ENCODE assay signal across 9 cellular contexts in the genomic region with DNA sequence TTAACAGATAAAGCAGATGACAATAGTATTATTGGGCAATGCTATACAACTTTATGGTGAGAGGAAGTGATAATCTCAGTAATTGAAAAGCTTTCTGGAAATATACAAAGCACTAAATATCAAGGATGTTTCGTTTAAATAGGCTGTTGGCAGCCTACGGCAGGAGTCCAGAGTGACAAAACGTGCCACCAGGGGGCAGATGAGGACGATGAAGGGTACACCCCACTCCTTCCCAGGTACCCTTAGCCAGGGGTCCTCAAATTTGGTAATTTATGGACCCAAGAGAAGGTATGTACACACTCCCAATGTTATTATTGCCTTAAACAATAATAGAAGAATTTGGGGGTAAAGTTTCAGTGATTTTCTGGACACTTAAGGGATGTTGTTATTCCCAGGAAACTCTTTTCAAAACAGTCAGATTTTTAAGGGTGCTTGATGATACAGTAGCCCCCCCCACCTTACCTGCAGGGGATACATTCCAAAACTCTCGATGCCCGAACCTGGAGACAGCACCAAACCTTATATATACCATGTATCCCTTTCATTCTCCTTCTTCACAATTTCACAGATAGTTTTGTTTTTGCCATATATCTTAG. TPM values are rescaled to one million over a fixed set of nuclear protein-coding genes. Genes with fewer than 3 reads are reported as not detected.
DNase-seq lines count a peak whose midpoint lies in the region; ATAC-seq and TF ChIP-seq lines count a peak whose summit lies in the region.
"Had no signal": no experiment of that assay in that cellular context is flagged by ENCODE, and none has a peak within 500 bp of the region (broad histone marks: within the 10 kb centered on the region; RNA-seq: fewer than 3 reads in every experiment).

No MANE protein-coding gene starts in this region.

- H3K27me3 ChIP-seq in neuronal stem cell (ENCODE audit: control insufficient read depth in 3 of 3, insufficient read depth in 3 of 3, low read depth in 1 of 3, low read length in 3 of 3): no peaks in the 10 kb centered on the region

- H3K4ac ChIP-seq in neuronal stem cell (ENCODE audit: low read length): no peak overlapping the region

- H3K23ac ChIP-seq in neuronal stem cell (ENCODE audit: low read depth, low read length, poor library complexity): no peak overlapping the region

- H3K36me3 Mint-ChIP-seq in activated T-helper 1 cell treated with anti-CD3 and anti-CD28 coated beads, Interleukin-12 subunit alpha, Interleukin-12 subunit beta, Interleukin-2, Interleukin-4 antibody, amounts not matched to agents 30 ng/mL and 10 ng/mL and 1 ng/mL, durations not matched to agents 14 hours and 24 hours and 36 hours (ENCODE audit: low read depth): no peaks in the 10 kb centered on the region

- H2BK12ac ChIP-seq in neuronal stem cell (ENCODE audit: low read length): no peak overlapping the region

- no peak overlapping the region for H2BK5ac ChIP-seq in neuronal stem cell (ENCODE audit: low read length)

- H2BK15ac ChIP-seq in neuronal stem cell (ENCODE audit: low read length): no peak overlapping the region

- peaks cover 5% of the 10 kb centered on the region for H3K27me3 Mint-ChIP-seq in activated T-helper 1 cell treated with anti-CD3 and anti-CD28 coated beads, Interleukin-12 subunit alpha, Interleukin-12 subunit beta, Interleukin-2, Interleukin-4 antibody, amounts not matched to agents 30 ng/mL and 10 ng/mL and 1 ng/mL, durations not matched to agents 14 hours and 24 hours and 36 hours (ENCODE audit: insufficient read depth)

- no peaks in the 10 kb centered on the region for H3K36me3 ChIP-seq in neuronal stem cell (replicated peaks in 1 of 2; ENCODE audit: control insufficient read depth in 2 of 2, insufficient read depth in 2 of 2, low read length in 2 of 2)

- H3K4me2 ChIP-seq in neuronal stem cell (ENCODE audit: insufficient read depth, low read length, poor library complexity, severe bottlenecking): no peak overlapping the region

- no peak overlapping the region for H3K27ac Mint-ChIP-seq in activated T-helper 1 cell treated with anti-CD3 and anti-CD28 coated beads, Interleukin-12 subunit alpha, Interleukin-12 subunit beta, Interleukin-2, Interleukin-4 antibody, amounts not matched to agents 30 ng/mL and 10 ng/mL and 1 ng/mL, durations not matched to agents 14 hours and 24 hours and 36 hours

- no peak overlapping the region for H3K18ac ChIP-seq in neuronal stem cell (ENCODE audit: low read length)

- no peaks in the 10 kb centered on the region for H3K9me3 Mint-ChIP-seq in activated T-helper 1 cell treated with anti-CD3 and anti-CD28 coated beads, Interleukin-12 subunit alpha, Interleukin-12 subunit beta, Interleukin-2, Interleukin-4 antibody, amounts not matched to agents 30 ng/mL and 10 ng/mL and 1 ng/mL, durations not matched to agents 14 hours and 24 hours and 36 hours

- no peak overlapping the region for H3K4me3 ChIP-seq in coronary artery
- H3K4me3 ChIP-seq in neuronal stem cell (ENCODE audit: low read length in 2 of 2): no peak overlapping the region

- H3K9ac ChIP-seq in neuronal stem cell (ENCODE audit: low read depth, low read length, poor library complexity): no peak overlapping the region

- peak; percentile 4 for DNase-seq in NCI-H2171 treated with DMSO at 0.1 percent for 48 hours (lab: John Stamatoyannopoulos, UW)
- no peak for DNase-seq in NCI-H2171 (lab: John Stamatoyannopoulos, UW)
- DNase-seq in NCI-H1092 (lab: John Stamatoyannopoulos, UW): peak; percentile 4
- DNase-seq in coronary artery (ENCODE audit: low spot score): no peak
- DNase-seq in neuronal stem cell (ENCODE audit: low spot score): peak; percentile 40
- no peak for DNase-seq in activated T-helper 1 cell treated with anti-CD3 and anti-CD28 coated beads, Interleukin-12 subunit alpha, Interleukin-12 subunit beta, Interleukin-2, Interleukin-4 antibody, amounts not matched to agents 30 ng/mL and 10 ng/mL and 1 ng/mL, durations not matched to agents 14 hours and 24 hours and 36 hours (ENCODE audit: low spot score)
- DNase-seq in cerebellum (ENCODE audit: low spot score): no peak

- no peak overlapping the region for H3K14ac ChIP-seq in neuronal stem cell (ENCODE audit: low read length)

- H3K4me3 Mint-ChIP-seq in activated T-helper 1 cell treated with anti-CD3 and anti-CD28 coated beads, Interleukin-12 subunit alpha, Interleukin-12 subunit beta, Interleukin-2, Interleukin-4 antibody, amounts not matched to agents 30 ng/mL and 10 ng/mL and 1 ng/mL, durations not matched to agents 14 hours and 24 hours and 36 hours: no peak overlapping the region

- H2AFZ ChIP-seq in neuronal stem cell (ENCODE audit: low read length): no peak overlapping the region

- peaks cover 2 to 3% of the 10 kb centered on the region in 2 donors for H3K4me1 ChIP-seq in neuronal stem cell (ENCODE audit: control insufficient read depth in 2 of 2, insufficient read depth in 1 of 2, low read depth in 1 of 2, low read length in 2 of 2)

- no CpG with 5 or more reads among the region's 6 CpGs for WGBS in neuronal stem cell (ENCODE audit: extremely low coverage in 2 of 2, insufficient read length in 2 of 2, insufficient replicate concordance in 1 of 2), 2 donors

- H3K79me1 ChIP-seq in neuronal stem cell (ENCODE audit: low read depth, low read length): no peaks in the 10 kb centered on the region

- no peak overlapping the region for H4K8ac ChIP-seq in neuronal stem cell (ENCODE audit: low read depth, low read length)

- H3K9me3 ChIP-seq in neuronal stem cell (replicated peaks in 1 of 2; ENCODE audit: control insufficient read depth in 2 of 2, insufficient read depth in 1 of 2, low read depth in 1 of 2, low read length in 2 of 2): peaks cover 0 to 9% of the 10 kb centered on the region in 2 donors

- no peak for ATAC-seq in GM18519 (IDR thresholded peaks at IDR 0.05; ENCODE audit: low FRiP score, unreplicated experiment)

- H3K27ac ChIP-seq in coronary artery (no peak overlapping the region), neuronal stem cell (replicated peaks; ENCODE audit: low read length) (no peak overlapping the region)

- H3K4me1 Mint-ChIP-seq in activated T-helper 1 cell treated with anti-CD3 and anti-CD28 coated beads, Interleukin-12 subunit alpha, Interleukin-12 subunit beta, Interleukin-2, Interleukin-4 antibody, amounts not matched to agents 30 ng/mL and 10 ng/mL and 1 ng/mL, durations not matched to agents 14 hours and 24 hours and 36 hours (ENCODE audit: low read depth): no peaks in the 10 kb centered on the region

- TF ChIP-seq CTCF in coronary artery (IDR thresholded peaks at IDR 0.05): peak; percentile 25

- H2BK120ac ChIP-seq in neuronal stem cell (ENCODE audit: low read depth, low read length): no peak overlapping the region

- H4K91ac ChIP-seq in neuronal stem cell (ENCODE audit: low read depth, low read length, poor library complexity): no peak overlapping the region

- intact Hi-C loops in activated T-helper 1 cell treated with anti-CD3 and anti-CD28 coated beads, Interleukin-12 subunit alpha, Interleukin-12 subunit beta, Interleukin-2, Interleukin-4 antibody, amounts not matched to agents 30 ng/mL and 10 ng/mL and 1 ng/mL, durations not matched to agents 14 hours and 24 hours and 36 hours (cut with micrococcal nuclease): no loop called here

- H2AK5ac ChIP-seq in neuronal stem cell (ENCODE audit: low read depth, low read length): no peak overlapping the region

RNA-seq across cellular contexts. Expression of gene MAGEL2, which starts 1.4 kb away (rescaled TPM):
- polyA plus RNA-seq in neuronal stem cell (2013, experiment 1 of 2): 3.0 TPM
- polyA plus RNA-seq in neuronal stem cell (2013, experiment 2 of 2): 3.0 TPM
- not detected in 2 replicates for total RNA-seq in activated T-helper 1 cell treated with anti-CD3 and anti-CD28 coated beads, Interleukin-12 subunit alpha, Interleukin-12 subunit beta, Interleukin-2, Interleukin-4 antibody, amounts not matched to agents 30 ng/mL and 10 ng/mL and 1 ng/mL, durations not matched to agents 14 hours and 24 hours and 36 hours
- total RNA-seq in cerebellum: 3.4 TPM
- total RNA-seq: T-helper 1 cell treated with Interleukin-12 subunit alpha and Interleukin-12 subunit beta and Interleukin-4 antibody, amounts not matched to agents 30 ng/mL and 1 ng/mL, for 36 hours had no signal

RNA-seq across cellular contexts. Expression of gene NDN, which starts 38.1 kb away (rescaled TPM):
- polyA plus RNA-seq in neuronal stem cell (2013, experiment 1 of 2): 89.4 TPM
- polyA plus RNA-seq in neuronal stem cell (2013, experiment 2 of 2): 87.4 TPM
- total RNA-seq in activated T-helper 1 cell treated with anti-CD3 and anti-CD28 coated beads, Interleukin-12 subunit alpha, Interleukin-12 subunit beta, Interleukin-2, Interleukin-4 antibody, amounts not matched to agents 30 ng/mL and 10 ng/mL and 1 ng/mL, durations not matched to agents 14 hours and 24 hours and 36 hours: 3.0 and 3.9 TPM in 2 replicates
- total RNA-seq in cerebellum: 76.3 TPM

Comparison
In these comparisons a context has a peak if more than half of its experiments do, and no peak if none do; other contexts are left out.
1. DNase-seq: peak in NCI-H2171 treated with DMSO at 0.1 percent for 48 hours (single experiment), NCI-H1092 (single experiment) and neuronal stem cell (single experiment); none in NCI-H2171 (single experiment), coronary artery (single experiment), activated T-helper 1 cell treated with anti-CD3 and anti-CD28 coated beads, Interleukin-12 subunit alpha, Interleukin-12 subunit beta, Interleukin-2, Interleukin-4 antibody, amounts not matched to agents 30 ng/mL and 10 ng/mL and 1 ng/mL, durations not matched to agents 14 hours and 24 hours and 36 hours (single experiment) and cerebellum (single experiment).
2. RNA of gene NDN, which starts 38.1 kb away (total RNA-seq): 76.3 TPM in cerebellum (single experiment); 3.0 to 3.9 TPM in activated T-helper 1 cell treated with anti-CD3 and anti-CD28 coated beads, Interleukin-12 subunit alpha, Interleukin-12 subunit beta, Interleukin-2, Interleukin-4 antibody, amounts not matched to agents 30 ng/mL and 10 ng/mL and 1 ng/mL, durations not matched to agents 14 hours and 24 hours and 36 hours; every median in the first group is over 10 times any median in the second.